In the genomic region with DNA sequence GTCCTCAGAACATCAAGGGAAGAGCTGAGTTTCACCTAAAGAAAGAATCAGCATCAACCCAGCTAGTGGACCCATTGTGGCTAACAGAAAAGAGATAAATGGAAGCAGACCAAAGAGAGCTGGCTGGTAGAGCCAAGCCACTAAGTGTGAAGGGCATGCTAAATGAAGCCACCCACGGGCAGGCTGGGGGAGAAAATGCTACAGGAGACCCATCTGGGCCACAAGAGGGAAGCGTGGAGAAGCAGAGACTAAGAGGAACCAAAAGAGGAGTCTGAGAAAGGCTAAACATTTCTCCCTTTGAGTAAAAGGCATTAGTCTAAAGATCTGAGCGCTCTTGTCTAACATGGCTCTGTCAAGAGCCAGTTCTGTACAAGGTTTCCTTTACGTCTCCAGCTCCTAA, we compare ENCODE assay signal across 11 cellular contexts. TPM values are rescaled to one million over a fixed set of nuclear protein-coding genes. Genes with fewer than 3 reads are reported as not detected.
DNase-seq lines count a peak whose midpoint lies in the region; ATAC-seq and TF ChIP-seq lines count a peak whose summit lies in the region.
"Had no signal": no experiment of that assay in that cellular context is flagged by ENCODE, and none has a peak within 500 bp of the region (broad histone marks: within the 10 kb centered on the region; RNA-seq: fewer than 3 reads in every experiment).

No MANE protein-coding gene starts in this region.

- peak; percentile 28; the same call in 1 of the 2 replicates for TF ChIP-seq CTCF in AG04450 (IDR thresholded peaks at IDR 0.05; ENCODE audit: low read depth, low read length)
- peak; percentile 37 for TF ChIP-seq CTCF in astrocyte of the cerebellum (IDR thresholded peaks at IDR 0.05; ENCODE audit: low read depth, low read length, missing control alignments)

- H3K4me3 ChIP-seq in AG04450 (ENCODE audit: low read depth, low read length) (no peak overlapping the region), astrocyte of the cerebellum (ENCODE audit: low read depth, low read length) (no peak overlapping the region), mesenchymal stem cell (ENCODE audit: insufficient read depth in 1 of 2, low read depth in 1 of 2, low read length in 2 of 2) (no peak overlapping the region)
- H3K4me3 ChIP-seq: adrenal gland had no signal

- POLR2A ChIA-PET in AG04450 (lab: Yijun Ruan, JAX): no interaction called here

- no peak overlapping the region for H3K4me2 ChIP-seq in mesenchymal stem cell (ENCODE audit: low read length, poor library complexity, severe bottlenecking)

- H3K27ac ChIP-seq in AG04450 (ENCODE audit: low read depth, low read length) (no peak overlapping the region), mesenchymal stem cell (ENCODE audit: low read length, poor library complexity, severe bottlenecking) (no peak overlapping the region)
- H3K27ac ChIP-seq: adrenal gland, HL-60 had no signal

- no peak overlapping the region for H2BK12ac ChIP-seq in mesenchymal stem cell (ENCODE audit: low read length in 2 of 2)

- peaks cover 6 to 46% of the 10 kb centered on the region in 2 experiments for H3K36me3 ChIP-seq in mesenchymal stem cell (ENCODE audit: control insufficient read depth in 1 of 2, insufficient read depth in 2 of 2, low read depth in 1 of 2, low read length in 2 of 2)

- WGBS in mesenchymal stem cell: 79% methylated on average over 4 of the region's 4 CpGs

- in situ Hi-C loops in astrocyte of the cerebellum (cut with HindIII; ENCODE audit: low sequenced_read_pairs): loop anchor here (5.0 kb wide), 1 partner anchor 96 kb away; no protein-coding TSS in a partner anchor

- no peaks in the 10 kb centered on the region for H3K4me1 ChIP-seq in mesenchymal stem cell (ENCODE audit: control insufficient read depth, insufficient read depth, low read depth, low read length)

- CTCF ChIA-PET in AG04450 (lab: Charles Lee): interaction anchor here (0.9 kb wide), 1 partner anchor 24 kb away, joined by 3 read pairs; no protein-coding TSS in a partner anchor

- H3K9ac ChIP-seq in mesenchymal stem cell (ENCODE audit: low read length): no peak overlapping the region

- DNase-seq in AG04450 (ENCODE audit: low read depth, low spot score) (no peak), ELR (ENCODE audit: low read depth) (peak; percentile 34), astrocyte of the cerebellum (ENCODE audit: low read depth) (no peak), NCI-H1694 (lab: John Stamatoyannopoulos, UW) (no peak), foreskin melanocyte (no peak), Right ventricle myocardium superior (no peak), mesenchymal stem cell (no peak)
- DNase-seq: adrenal gland had no signal

- H2AFZ ChIP-seq in mesenchymal stem cell (ENCODE audit: low read depth, low read length): no peak overlapping the region

- H3K23ac ChIP-seq in mesenchymal stem cell (ENCODE audit: low read length in 2 of 2): no peak overlapping the region

- peak; percentile 37 for ATAC-seq in HG03442 (IDR thresholded peaks at IDR 0.05; ENCODE audit: unreplicated experiment)
- ATAC-seq in Right ventricle myocardium superior (ENCODE audit: poor library complexity): no peak
- ATAC-seq: Right ventricle myocardium inferior had no signal

- no peaks in the 10 kb centered on the region for H3K9me3 ChIP-seq in AG04450 (ENCODE audit: control insufficient read depth, insufficient read depth, low read length)
- H3K9me3 ChIP-seq in mesenchymal stem cell (ENCODE audit: control insufficient read depth, low read length): no peaks in the 10 kb centered on the region
- H3K9me3 ChIP-seq: adrenal gland had no signal

- H2AK5ac ChIP-seq in mesenchymal stem cell (ENCODE audit: low read length, severe bottlenecking): no peak overlapping the region

- H3K14ac ChIP-seq in mesenchymal stem cell (ENCODE audit: low read length in 2 of 2): no peak overlapping the region

- intact Hi-C loops in Right ventricle myocardium superior (cut with DNase I): no loop called here

- no peak overlapping the region for H4K8ac ChIP-seq in mesenchymal stem cell (ENCODE audit: low read length)

- H3K27me3 ChIP-seq in AG04450 (ENCODE audit: control insufficient read depth, insufficient read depth, low read length): no peaks in the 10 kb centered on the region
- no peaks in the 10 kb centered on the region for H3K27me3 ChIP-seq in mesenchymal stem cell (ENCODE audit: control insufficient read depth in 1 of 2, insufficient read depth in 1 of 2, low read length in 2 of 2)
- H3K27me3 ChIP-seq: adrenal gland had no signal

- no peak overlapping the region for H3K4ac ChIP-seq in mesenchymal stem cell (ENCODE audit: low read depth in 1 of 2, low read length in 2 of 2)

- H2BK15ac ChIP-seq in mesenchymal stem cell (ENCODE audit: low read depth, poor library complexity, severe bottlenecking): no peak overlapping the region

- peaks cover 25% of the 10 kb centered on the region for H3K79me1 ChIP-seq in mesenchymal stem cell (replicated peaks; ENCODE audit: low read length, poor library complexity, severe bottlenecking)

- H2BK5ac ChIP-seq in mesenchymal stem cell (ENCODE audit: low read depth, low read length, poor library complexity, severe bottlenecking): no peak overlapping the region

- no peak overlapping the region for H3K18ac ChIP-seq in mesenchymal stem cell (ENCODE audit: low read depth in 1 of 2, low read length in 2 of 2)

- no peak overlapping the region for H4K91ac ChIP-seq in mesenchymal stem cell (ENCODE audit: low read length)

- no peak overlapping the region for H2BK120ac ChIP-seq in mesenchymal stem cell (ENCODE audit: low read depth, low read length)

RNA-seq across cellular contexts. Expression of a gene that starts 15.8 kb away (rescaled TPM):
- 6.0 and 6.5 TPM in 2 replicates for polyA plus RNA-seq in AG04450 (2011; rRNA removed)
- polyA minus RNA-seq in AG04450 (2011; rRNA and poly(A)+ RNA removed): 3.8 and 8.0 TPM in 2 replicates
- 11.6 TPM for total RNA-seq in Right ventricle myocardium superior
- 14.3 TPM for polyA plus RNA-seq in mesenchymal stem cell (2013, experiment 1 of 2)
- 14.1 TPM for polyA plus RNA-seq in mesenchymal stem cell (2013, experiment 2 of 2)
